1 cellular context compared by ENCODE assay signal in the genomic region with DNA sequence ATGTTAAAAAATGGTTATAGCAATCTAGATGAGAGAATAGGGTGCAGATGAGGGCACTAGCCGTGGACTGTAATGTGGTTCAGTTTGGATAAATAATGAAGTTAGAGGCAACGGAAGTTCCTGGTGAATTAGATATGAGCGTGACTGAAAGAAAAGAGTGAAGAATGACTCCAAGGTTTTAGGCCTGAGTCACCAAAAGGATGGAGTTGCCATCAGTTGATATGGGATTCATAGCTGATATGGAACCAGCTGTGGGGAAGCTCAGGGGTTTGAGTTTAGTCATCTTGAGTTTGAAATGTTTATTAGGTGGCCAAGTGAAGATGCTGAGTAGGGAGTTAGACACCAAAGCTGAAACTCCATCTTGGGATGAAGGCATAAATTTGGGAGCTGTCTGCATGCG.
TF ChIP-seq lines count a peak whose summit lies in the region.

No MANE protein-coding gene starts in this region.

TF ChIP-seq in IMR-90, 13 proteins besides CTCF, POLR2A, EP300 and RAD21 (continued from another document):
- TF ChIP-seq MXI1 (IDR thresholded peaks at IDR 0.05; ENCODE audit: borderline replicate concordance, low read depth, low read length) (no peak), SMC3 (IDR thresholded peaks at IDR 0.05; ENCODE audit: low read depth, low read length) (no peak), MAFK (IDR thresholded peaks at IDR 0.05; ENCODE audit: low read depth, low read length) (peak; percentile 45; the same call in 1 of the 2 replicates)
